In the genomic region with DNA sequence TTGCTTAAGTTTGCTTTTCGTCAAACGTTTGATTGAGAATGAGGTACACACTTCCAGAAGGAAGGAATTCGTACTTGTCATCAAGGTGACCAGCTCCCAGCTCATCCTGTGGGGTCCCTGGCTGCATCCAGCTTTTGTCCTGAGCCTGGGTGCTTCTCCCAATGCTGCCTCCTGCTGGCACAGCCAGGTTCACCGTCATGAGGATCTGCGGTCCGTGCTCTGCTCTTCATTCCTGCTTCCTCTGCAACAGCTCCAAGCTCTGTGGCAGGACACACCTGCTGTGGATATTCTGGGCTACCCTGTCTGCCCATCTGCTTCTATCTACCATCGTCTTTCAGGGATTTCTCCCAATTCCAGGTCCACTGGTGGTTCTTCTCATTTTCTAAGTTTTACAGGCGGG, we compare ENCODE assay signal across 8 cellular contexts. TPM values are rescaled to one million over a fixed set of nuclear protein-coding genes. Genes with fewer than 3 reads are reported as not detected.
DNase-seq lines count a peak whose midpoint lies in the region; ATAC-seq and TF ChIP-seq lines count a peak whose summit lies in the region.

No MANE protein-coding gene starts in this region.

- H3K9ac ChIP-seq in PC-3 (ENCODE audit: low read length), result no peak overlapping the region

- intact Hi-C loops in PC-3 (cut with micrococcal nuclease), result no loop called here
- intact Hi-C loops in left ventricle myocardium superior (cut with micrococcal nuclease), result no loop called here

- no peak overlapping the region for H2AFZ ChIP-seq in PC-3 (ENCODE audit: low read length)

- no peak overlapping the region for H3K4me2 ChIP-seq in PC-3 (ENCODE audit: low read length)

- H3K9me3 ChIP-seq in PC-3 (ENCODE audit: low read length), result 0 out of 2 replicates have a peak, but pooled peaks cover 8% of the 10 kb centered on the region

- ATAC-seq in PC-3, result peak; percentile 27; the same call in 1 of the 2 replicates
- ATAC-seq in left ventricle myocardium superior, result no peak
- ATAC-seq in GM21367 (IDR thresholded peaks at IDR 0.05; ENCODE audit: unreplicated experiment), result no peak

- POLR2A ChIA-PET in PC-3 (lab: Charles Lee; ENCODE audit: unreplicated experiment), result no interaction called here

- no peak overlapping the region for H3K4me3 ChIP-seq in PC-3 (ENCODE audit: low read length)

- H4K20me1 ChIP-seq in PC-3 (ENCODE audit: low read length), result no peaks in the 10 kb centered on the region

- H3K9me2 ChIP-seq in PC-3 (replicated peaks; ENCODE audit: low read length), result no peaks in the 10 kb centered on the region

- H3K27ac ChIP-seq in PC-3 (ENCODE audit: low read length), result no peak overlapping the region

- H3K36me3 ChIP-seq in PC-3 (ENCODE audit: low read depth, low read length), result no peaks in the 10 kb centered on the region

- BruUV-seq in PC-3 (replicated peaks; lab: Mats Ljungman, UMichigan), result no TSS peak

- TF ChIP-seq CTCF in AG09319 (IDR thresholded peaks at IDR 0.05; ENCODE audit: low read depth, low read length) (peak; percentile 27), GM10266 (IDR thresholded peaks at IDR 0.05; ENCODE audit: control insufficient read depth, insufficient read depth, low read depth, missing control alignments) (peak; percentile 48), PC-3 (conservative IDR thresholded peaks at IDR 0.05; ENCODE audit: low read depth, low read length) (peak; percentile 81)

- DNase-seq in AG09319 (ENCODE audit: extremely low read depth, low read depth) (no peak), GM10266 (ENCODE audit: extremely low spot score) (no peak), PC-3 (peak; percentile 63), left ventricle myocardium superior (peak; percentile 51), cortex of kidney (lab: John Stamatoyannopoulos, UW) (no peak), activated gamma-delta T cell (lab: John Stamatoyannopoulos, UW) (no peak), KG1 (lab: John Stamatoyannopoulos, UW) (no peak)

- CTCF ChIA-PET in PC-3 (lab: Charles Lee), result no interaction called here

- H3K79me2 ChIP-seq in PC-3 (ENCODE audit: low read length), result no peaks in the 10 kb centered on the region

- no peaks in the 10 kb centered on the region for H3F3A ChIP-seq in PC-3 (ENCODE audit: low read length, unreplicated experiment)

- H3K27me3 ChIP-seq in PC-3 (ENCODE audit: low read length), result no peaks in the 10 kb centered on the region

- H3K4me1 ChIP-seq in PC-3 (ENCODE audit: insufficient read depth, low read length), result peaks cover 8% of the 10 kb centered on the region

RNA-seq across cellular contexts. Expression of a gene that starts 13.3 kb away (rescaled TPM):
- total RNA-seq in PC-3 (2014; rRNA removed), result 7.4 and 8.8 TPM in 2 replicates
- total RNA-seq in left ventricle myocardium superior, result 22.1 TPM

RNA-seq across cellular contexts. Expression of a gene that starts 57.0 kb away (rescaled TPM):
- total RNA-seq in PC-3 (2014; rRNA removed) (94.0 and 102 TPM in 2 replicates), left ventricle myocardium superior (29.2 TPM)

Comparison
In these comparisons a context has a peak if more than half of its experiments do, and no peak if none do; other contexts are left out.
1. DNase-seq: peak in PC-3 (single experiment) and left ventricle myocardium superior (single experiment); none in AG09319 (single experiment), GM10266 (single experiment), cortex of kidney (single experiment), activated gamma-delta T cell (single experiment) and KG1 (single experiment).
2. CTCF ChIP-seq: peak in every context shown above with its lines; median percentile 81 in PC-3; 48 in GM10266; 27 in AG09319.